ENCODE assay signal across 8 cellular contexts in the genomic region with DNA sequence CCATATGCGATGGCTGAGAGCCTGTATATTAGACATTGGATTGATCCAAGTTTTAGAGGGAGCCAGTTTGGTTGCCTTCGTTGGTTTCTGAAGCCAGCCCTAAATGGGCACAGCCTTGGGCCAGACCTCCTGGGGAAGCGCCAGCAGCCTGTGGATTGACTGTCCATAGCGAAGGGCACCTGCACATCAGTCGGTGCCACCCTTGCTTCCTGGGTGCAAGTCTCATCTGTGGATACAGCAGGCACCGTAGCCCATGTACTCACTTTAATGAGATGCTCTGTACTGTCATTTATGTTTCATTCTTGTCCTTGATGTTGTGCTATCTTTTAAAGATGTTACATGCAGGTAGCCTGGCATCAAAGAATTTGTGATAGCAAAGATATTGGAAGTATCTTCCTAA.
"Had no signal": no experiment of that assay in that cellular context is flagged by ENCODE, and none has a peak within 500 bp of the region (broad histone marks: within the 10 kb centered on the region; RNA-seq: fewer than 3 reads in every experiment).

No MANE protein-coding gene starts in this region.

- DNase-seq: GDM1, GF-D8 had no signal

- H3K4me3 ChIP-seq: GM12878 had no signal

- ATAC-seq: GM12878 had no signal

- FAIRE-seq: G401.6, GM12878, GM12891, GM12892, GM18507, GM19239 had no signal
